In the genomic region with DNA sequence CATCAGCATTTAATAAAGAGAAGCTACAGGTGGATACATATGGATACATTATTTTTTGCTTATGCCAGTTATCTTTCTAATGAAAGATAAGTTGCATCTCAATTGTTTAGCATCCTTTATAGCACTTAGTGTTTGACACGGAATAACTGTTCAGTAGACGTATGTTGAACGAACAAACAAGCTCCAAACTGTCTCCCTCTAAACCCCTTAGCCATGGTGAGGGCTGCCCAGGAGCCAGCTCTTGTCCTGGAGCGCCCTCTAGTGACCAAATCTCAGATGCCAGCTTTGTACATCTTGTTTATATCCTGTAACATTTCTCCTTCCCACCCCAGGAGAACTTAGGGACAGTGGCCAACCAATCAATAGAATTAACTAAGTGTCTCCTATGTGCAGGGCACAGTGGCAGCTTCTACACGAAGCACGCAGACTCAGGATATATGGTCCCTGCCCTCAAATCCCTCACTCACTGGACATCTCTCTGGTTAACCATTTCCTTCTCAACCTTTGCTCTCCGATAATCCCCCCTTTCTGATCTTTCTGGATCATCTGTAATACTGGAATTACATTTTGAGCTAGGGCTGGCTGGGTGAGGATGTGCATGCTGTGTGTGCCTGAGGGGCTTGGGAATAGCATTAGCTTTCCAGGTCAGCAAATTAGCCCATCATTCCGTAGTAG, we compare ENCODE assay signal across 8 cellular contexts. TPM values are rescaled to one million over a fixed set of nuclear protein-coding genes. Genes with fewer than 3 reads are reported as not detected.
A peak's percentile ranks its signal among the peaks of the same experiment; 100 is the strongest.
DNase-seq lines count a peak whose midpoint lies in the region; ATAC-seq and TF ChIP-seq lines count a peak whose summit lies in the region.

No MANE protein-coding gene starts in this region.

- peak; percentile 53 for ATAC-seq in HG02610 (IDR thresholded peaks at IDR 0.05; ENCODE audit: unreplicated experiment)
- peak; percentile 95 for ATAC-seq in left lung
- ATAC-seq in GM18517 (IDR thresholded peaks at IDR 0.05; ENCODE audit: unreplicated experiment), result no peak

- H3K9me3 ChIP-seq in left lung, result no peaks in the 10 kb centered on the region

- peak; percentile 84 to 88 for TF ChIP-seq CTCF in left lung (IDR thresholded peaks at IDR 0.05)

- peak; percentile 54 for DNase-seq in CMK (ENCODE audit: low read depth)
- peak; percentile 57 for DNase-seq in NCI-H510A (lab: John Stamatoyannopoulos, UW)
- peak; percentile 58 for DNase-seq in activated CD4-positive, CD25-positive, alpha-beta regulatory T cell treated with anti-CD3 and anti-CD28 coated beads, Interleukin-2, amount 50 U/mL, for 16 hours (ENCODE audit: low read depth, low spot score)
- DNase-seq in central memory CD4-positive, alpha-beta T cell, result peak; percentile 59
- DNase-seq in left lung, result peak in 1 of 2 donors; percentile 67
- DNase-seq in stimulated activated CD4-positive, alpha-beta T cell treated with anti-CD3 and anti-CD28 coated beads, Interleukin-4, amount 100 ng/mL, for 4 hours, result peak; percentile 56 to 74

- H3K27ac ChIP-seq in left lung, result no peak overlapping the region

- no peaks in the 10 kb centered on the region for H3K27me3 ChIP-seq in left lung

- intact Hi-C loops in left lung (cut with DNase I), result no loop called here

- H3K36me3 ChIP-seq in left lung, result no peaks in the 10 kb centered on the region

- H3K4me3 ChIP-seq in left lung, result no peak overlapping the region

- no peaks in the 10 kb centered on the region for H3K4me1 ChIP-seq in left lung

RNA-seq across cellular contexts. Expression of gene KCNA10, which starts 22.9 kb away (rescaled TPM):
- not detected for total RNA-seq in left lung

RNA-seq across cellular contexts. Expression of gene PROK1, which starts 45.1 kb away (rescaled TPM):
- not detected for total RNA-seq in left lung
